ENCODE assay signal across 13 cellular contexts in the genomic region with DNA sequence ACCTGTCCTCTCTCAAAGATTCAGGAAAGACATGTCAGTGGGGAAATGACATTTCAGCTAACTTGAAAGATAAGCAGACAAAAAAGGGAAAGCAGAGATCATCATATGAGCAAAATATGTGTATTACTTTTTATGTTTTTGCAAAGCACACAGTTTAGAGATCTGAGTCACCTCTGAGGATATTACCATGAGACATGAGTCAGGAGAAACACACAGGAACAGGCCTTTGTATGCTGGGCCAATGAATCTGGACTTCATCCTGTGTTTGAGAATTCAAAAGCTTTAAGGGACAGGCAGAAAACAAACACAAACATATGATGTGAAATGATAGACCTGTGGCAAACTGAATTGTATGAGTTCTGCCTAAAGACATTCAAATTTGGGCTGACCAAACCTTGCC.
DNase-seq lines count a peak whose midpoint lies in the region; ATAC-seq, FAIRE-seq and TF ChIP-seq lines count a peak whose summit lies in the region.
"Had no signal": no experiment of that assay in that cellular context is flagged by ENCODE, and none has a peak within 500 bp of the region (broad histone marks: within the 10 kb centered on the region; RNA-seq: fewer than 3 reads in every experiment).

No MANE protein-coding gene starts in this region.

- no peak for TF ChIP-seq POLR2A in endothelial cell of umbilical vein (IDR thresholded peaks at IDR 0.05; ENCODE audit: low read depth, low read length)

- H2BK15ac ChIP-seq in mesenchymal stem cell (ENCODE audit: low read depth, poor library complexity, severe bottlenecking), result no peak overlapping the region

- H3K79me2 ChIP-seq in endothelial cell of umbilical vein (ENCODE audit: control insufficient read depth, insufficient read depth, low read length), result no peaks in the 10 kb centered on the region
- H3K79me2 ChIP-seq in MM.1S (ENCODE audit: low read length), result no peaks in the 10 kb centered on the region

- H3K9me2 ChIP-seq in MM.1S (replicated peaks; ENCODE audit: insufficient read depth, low read length), result no peaks in the 10 kb centered on the region

- intact Hi-C loops in endothelial cell of umbilical vein (cut with micrococcal nuclease) (loop anchor here (5.0 kb wide), 1 partner anchor 1731 kb away; no protein-coding TSS in a partner anchor), right cardiac atrium (cut with DNase I) (no loop called here)

- peaks cover 13% of the 10 kb centered on the region for H3K79me1 ChIP-seq in mesenchymal stem cell (replicated peaks; ENCODE audit: low read length, poor library complexity, severe bottlenecking)

- no peaks in the 10 kb centered on the region for H3F3A ChIP-seq in MM.1S (ENCODE audit: insufficient read depth, low read length)

- H3K18ac ChIP-seq in mesenchymal stem cell (ENCODE audit: low read depth in 1 of 2, low read length in 2 of 2), result no peak overlapping the region

- H3K4me2 ChIP-seq in endothelial cell of umbilical vein (ENCODE audit: insufficient read depth, low read length) (peak overlapping the region; percentile 3), mesenchymal stem cell (ENCODE audit: low read length, poor library complexity, severe bottlenecking) (no peak overlapping the region), MM.1S (ENCODE audit: low read depth, low read length) (no peak overlapping the region)

- H2BK12ac ChIP-seq in mesenchymal stem cell (ENCODE audit: low read length in 2 of 2), result no peak overlapping the region

- H3K36me3 ChIP-seq in endothelial cell of umbilical vein (ENCODE audit: control insufficient read depth in 2 of 2, extremely low read depth in 1 of 2, insufficient read depth in 2 of 2, low read length in 2 of 2), result no peaks in the 10 kb centered on the region
- peaks cover 6 to 23% of the 10 kb centered on the region in 2 experiments for H3K36me3 ChIP-seq in mesenchymal stem cell (ENCODE audit: control insufficient read depth in 1 of 2, insufficient read depth in 2 of 2, low read depth in 1 of 2, low read length in 2 of 2)
- H3K36me3 ChIP-seq in MM.1S (replicated peaks; ENCODE audit: insufficient read depth, low read length), result no peaks in the 10 kb centered on the region

- H3K23ac ChIP-seq in mesenchymal stem cell (ENCODE audit: low read length in 2 of 2), result no peak overlapping the region

- TF ChIP-seq CTCF in endothelial cell of umbilical vein (IDR thresholded peaks at IDR 0.05; ENCODE audit: extremely low read depth in 1 of 2, insufficient read depth in 1 of 2, low read depth in 1 of 2, low read length in 2 of 2) (no peak), MM.1S (IDR thresholded peaks at IDR 0.05; ENCODE audit: low read length) (no peak)

- no peak overlapping the region for H2AK5ac ChIP-seq in mesenchymal stem cell (ENCODE audit: low read length, severe bottlenecking)

- H3K9ac ChIP-seq in endothelial cell of umbilical vein (replicated peaks; ENCODE audit: extremely low read depth, insufficient read depth, low read length) (no peak overlapping the region), mesenchymal stem cell (ENCODE audit: low read length) (peak overlapping the region; percentile 69), MM.1S (ENCODE audit: low read length) (no peak overlapping the region)

- H4K91ac ChIP-seq in mesenchymal stem cell (ENCODE audit: low read length), result no peak overlapping the region

- H4K20me1 ChIP-seq in endothelial cell of umbilical vein (replicated peaks; ENCODE audit: control insufficient read depth, extremely low read depth, insufficient read depth, low read length) (no peaks in the 10 kb centered on the region), MM.1S (ENCODE audit: insufficient read depth, low read length) (no peaks in the 10 kb centered on the region)

- H3K4me3 ChIP-seq in endothelial cell of umbilical vein (replicated peaks in 1 of 3; ENCODE audit: insufficient read depth in 1 of 3, low read depth in 1 of 3, low read length in 3 of 3), result no peak overlapping the region
- H3K4me3 ChIP-seq in mesenchymal stem cell (ENCODE audit: insufficient read depth in 1 of 2, low read depth in 1 of 2, low read length in 2 of 2), result peak overlapping the region in 1 of 2 experiments; percentile 20
- no peak overlapping the region for H3K4me3 ChIP-seq in MM.1S (ENCODE audit: low read length)
- H3K4me3 ChIP-seq in right cardiac atrium (ENCODE audit: low read length), result no peak overlapping the region
- H3K4me3 ChIP-seq: dorsolateral prefrontal cortex had no signal

- no peak overlapping the region for H2BK5ac ChIP-seq in mesenchymal stem cell (ENCODE audit: low read depth, low read length, poor library complexity, severe bottlenecking)

- H3K9me1 ChIP-seq in endothelial cell of umbilical vein (replicated peaks; ENCODE audit: control insufficient read depth, extremely low read depth, insufficient read depth, low read length), result no peaks in the 10 kb centered on the region

- ATAC-seq in HG03175 (IDR thresholded peaks at IDR 0.05; ENCODE audit: unreplicated experiment), result no peak
- no peak for ATAC-seq in right cardiac atrium

- CTCF ChIA-PET in endothelial cell of umbilical vein (lab: Charles Lee), result interaction anchor here (1.1 to 1.5 kb wide), 4 partner anchors 49 to 318 kb away, joined by 3 to 4 read pairs (median 4); a partner anchor contains a TSS

- no TSS peak for BruUV-seq in endothelial cell of umbilical vein (replicated peaks; lab: Mats Ljungman, UMichigan)

- no peaks in the 10 kb centered on the region for H3K27me3 ChIP-seq in endothelial cell of umbilical vein (ENCODE audit: control insufficient read depth in 2 of 2, insufficient read depth in 2 of 2, low read length in 2 of 2)
- no peaks in the 10 kb centered on the region for H3K27me3 ChIP-seq in mesenchymal stem cell (ENCODE audit: control insufficient read depth in 1 of 2, insufficient read depth in 1 of 2, low read length in 2 of 2)
- no peaks in the 10 kb centered on the region for H3K27me3 ChIP-seq in MM.1S (replicated peaks; ENCODE audit: insufficient read depth, low read length)
- no peaks in the 10 kb centered on the region for H3K27me3 ChIP-seq in right cardiac atrium (ENCODE audit: control insufficient read depth, insufficient read depth)
- H3K27me3 ChIP-seq: dorsolateral prefrontal cortex had no signal

- H3K4me1 ChIP-seq in endothelial cell of umbilical vein (ENCODE audit: control insufficient read depth, extremely low read depth, insufficient read depth, low read length) (peaks cover 12% of the 10 kb centered on the region), mesenchymal stem cell (ENCODE audit: control insufficient read depth, insufficient read depth, low read depth, low read length) (peaks cover 2% of the 10 kb centered on the region), MM.1S (ENCODE audit: low read length) (no peaks in the 10 kb centered on the region), right cardiac atrium (ENCODE audit: control insufficient read depth, insufficient read depth, low read length) (no peaks in the 10 kb centered on the region)

- H3K4ac ChIP-seq in mesenchymal stem cell (ENCODE audit: low read depth in 1 of 2, low read length in 2 of 2), result no peak overlapping the region

- no peak overlapping the region for H2BK120ac ChIP-seq in mesenchymal stem cell (ENCODE audit: low read depth, low read length)

- DNase-seq in Daoy (ENCODE audit: low read depth) (peak; percentile 52), NCI-H226 (peak; percentile 50), endothelial cell of umbilical vein (ENCODE audit: low read depth, low spot score) (peak; percentile 83), mesenchymal stem cell (peak; percentile 31), MM.1S (no peak), right cardiac atrium (no peak), UCSD-AML1 (lab: John Stamatoyannopoulos, UW; ENCODE audit: unreplicated experiment) (no peak)
- DNase-seq: activated CD4-positive, alpha-beta T cell treated with anti-CD3 and anti-CD28 coated beads, Interleukin-2, amount 50 U/mL, for 1 hour; Calu3; dorsolateral prefrontal cortex; NCI-H1048; small intestine had no signal

- FAIRE-seq in endothelial cell of umbilical vein (lab: Jason Lieb, UNC), result peak; percentile 69
- FAIRE-seq: small intestine had no signal

- peak overlapping the region; percentile 70 for H3K27ac ChIP-seq in endothelial cell of umbilical vein (ENCODE audit: insufficient read depth, low read depth, low read length)
- peak overlapping the region; percentile 17 for H3K27ac ChIP-seq in mesenchymal stem cell (ENCODE audit: low read length, poor library complexity, severe bottlenecking)
- no peak overlapping the region for H3K27ac ChIP-seq in MM.1S (ENCODE audit: low read length)
- no peak overlapping the region for H3K27ac ChIP-seq in right cardiac atrium (ENCODE audit: low read length)
- H3K27ac ChIP-seq: dorsolateral prefrontal cortex had no signal

- H2AFZ ChIP-seq in endothelial cell of umbilical vein (ENCODE audit: low read depth, low read length) (peak overlapping the region; percentile 70), mesenchymal stem cell (ENCODE audit: low read depth, low read length) (no peak overlapping the region), MM.1S (ENCODE audit: low read length) (no peak overlapping the region)

- no peak overlapping the region for H3K14ac ChIP-seq in mesenchymal stem cell (ENCODE audit: low read length in 2 of 2)

- H3K9me3 ChIP-seq in endothelial cell of umbilical vein (replicated peaks; ENCODE audit: control insufficient read depth, insufficient read depth, low read length) (peaks cover 2% of the 10 kb centered on the region), mesenchymal stem cell (ENCODE audit: control insufficient read depth, low read length) (peaks cover 6% of the 10 kb centered on the region), MM.1S (replicated peaks; ENCODE audit: insufficient read depth, low read length) (no peaks in the 10 kb centered on the region), right cardiac atrium (ENCODE audit: control insufficient read depth, low read length) (no peaks in the 10 kb centered on the region)

- dilution Hi-C loops in endothelial cell of umbilical vein (cut with MboI; ENCODE audit: extremely low pct_ligation_motif_present, low sequenced_read_pairs), result no loop called here

- no peak overlapping the region for H4K8ac ChIP-seq in mesenchymal stem cell (ENCODE audit: low read length)

- POLR2A ChIA-PET in endothelial cell of umbilical vein (lab: Charles Lee), result no interaction called here

TF ChIP-seq in endothelial cell of umbilical vein, 7 proteins besides CTCF, POLR2A, EP300 and RAD21 (continues in another document):
- TF ChIP-seq FOS (IDR thresholded peaks at IDR 0.05; ENCODE audit: borderline replicate concordance, insufficient read depth, low read length) (peak; percentile 93), GATA2 (IDR thresholded peaks at IDR 0.05; ENCODE audit: insufficient read depth, insufficient read length, low read depth, low read length) (peak; percentile 30), POLR2AphosphoS5 (IDR thresholded peaks at IDR 0.05; ENCODE audit: insufficient read depth, low read depth, low read length) (no peak), EZH2 (IDR thresholded peaks at IDR 0.05; ENCODE audit: borderline replicate concordance, low read depth, low read length, severe bottlenecking) (no peak), MYC (IDR thresholded peaks at IDR 0.05; ENCODE audit: low read depth, low read length) (no peak)
- TF ChIP-seq, protein P1, sequence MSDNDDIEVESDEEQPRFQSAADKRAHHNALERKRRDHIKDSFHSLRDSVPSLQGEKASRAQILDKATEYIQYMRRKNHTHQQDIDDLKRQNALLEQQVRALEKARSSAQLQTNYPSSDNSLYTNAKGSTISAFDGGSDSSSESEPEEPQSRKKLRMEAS (IDR thresholded peaks at IDR 0.05; ENCODE audit: insufficient read depth, insufficient read length), result no peak

Comparison
In these comparisons a context has a peak if more than half of its experiments do, and no peak if none do; other contexts are left out.
1. DNase-seq: peak in Daoy (single experiment), NCI-H226 (single experiment), endothelial cell of umbilical vein (single experiment) and mesenchymal stem cell (single experiment); none in MM.1S (single experiment), right cardiac atrium (0 of 3) and UCSD-AML1 (single experiment).
2. H3K27ac ChIP-seq: peak in endothelial cell of umbilical vein (single experiment) and mesenchymal stem cell (single experiment); none in MM.1S (single experiment) and right cardiac atrium (single experiment).